In the genomic region with DNA sequence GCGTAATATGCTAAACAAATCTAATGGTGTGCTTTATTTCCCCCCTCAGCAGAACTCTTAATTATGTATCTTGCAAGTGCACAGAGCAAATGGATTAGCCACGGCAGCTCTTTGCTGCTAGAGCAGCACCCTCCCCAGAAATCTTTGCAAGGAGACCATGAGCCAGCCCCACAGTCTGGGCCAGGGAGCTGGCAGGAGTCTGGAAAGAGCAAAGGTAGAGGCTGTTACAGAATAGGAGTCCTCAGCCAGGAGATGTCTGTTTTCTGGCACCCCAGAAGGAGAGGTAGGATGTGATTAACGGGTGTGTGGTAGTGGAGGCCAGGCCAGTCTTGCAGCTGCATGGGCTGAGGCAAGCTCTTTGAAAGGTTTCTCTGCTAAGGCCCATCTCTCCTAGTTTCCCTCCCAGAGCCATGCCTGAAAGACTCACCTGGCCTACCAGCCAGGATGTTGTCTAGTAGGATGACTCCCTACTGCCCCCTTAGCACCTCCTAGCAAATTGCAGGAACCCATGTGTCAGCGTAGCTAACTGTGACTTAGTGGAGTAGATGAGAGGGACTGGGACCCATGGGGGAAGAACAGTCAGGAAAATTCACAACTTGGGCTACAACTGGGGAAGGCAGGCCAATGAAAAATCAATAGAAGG, we compare ENCODE assay signal across 12 cellular contexts.
DNase-seq lines count a peak whose midpoint lies in the region; ATAC-seq and TF ChIP-seq lines count a peak whose summit lies in the region.
"Had no signal": no experiment of that assay in that cellular context is flagged by ENCODE, and none has a peak within 500 bp of the region (broad histone marks: within the 10 kb centered on the region; RNA-seq: fewer than 3 reads in every experiment).

No MANE protein-coding gene starts in this region.

- H3K27ac ChIP-seq in PC-3 (ENCODE audit: low read length) (no peak overlapping the region), gastroesophageal sphincter (no peak overlapping the region)
- H3K27ac ChIP-seq: right atrium auricular region, thoracic aorta had no signal

- DNase-seq in Caco-2 = peak; percentile 46 to 61
- DNase-seq in PC-3 = no peak
- no peak for DNase-seq in kidney epithelial cell (ENCODE audit: low read depth)
- DNase-seq in stimulated activated CD8-positive, alpha-beta memory T cell treated with anti-CD3 and anti-CD28 coated beads, Interleukin-4, amount 100 ng/mL, for 48 hours = no peak
- no peak for DNase-seq in NCI-H2029 (lab: John Stamatoyannopoulos, UW)
- no peak for DNase-seq in dedifferentiated amniotic fluid mesenchymal stem cell (ENCODE audit: extremely low spot score)
- DNase-seq: mesenchymal stem cell had no signal

- H4K20me1 ChIP-seq in PC-3 (ENCODE audit: low read length) = no peaks in the 10 kb centered on the region

- POLR2A ChIA-PET in Caco-2 (lab: Charles Lee) = no interaction called here
- POLR2A ChIA-PET in PC-3 (lab: Charles Lee; ENCODE audit: unreplicated experiment) = no interaction called here

- H3K4me3 Mint-ChIP-seq in Caco-2 (ENCODE audit: unreplicated experiment) = no peak overlapping the region
- H3K4me3 Mint-ChIP-seq: activated T-helper 1 cell treated with anti-CD3 and anti-CD28 coated beads, Interleukin-12 subunit alpha, Interleukin-12 subunit beta, Interleukin-2, Interleukin-4 antibody, amounts not matched to agents 30 ng/mL and 10 ng/mL and 1 ng/mL, durations not matched to agents 14 hours and 24 hours and 36 hours had no signal

- BruUV-seq in Caco-2 (replicated peaks; lab: Mats Ljungman, UMichigan) (no TSS peak), PC-3 (replicated peaks; lab: Mats Ljungman, UMichigan) (no TSS peak)

- no peak for TF ChIP-seq EP300 in gastroesophageal sphincter (IDR thresholded peaks at IDR 0.05)

- H3K9me3 ChIP-seq in Caco-2 (peaks cover 12% of the 10 kb centered on the region; the same call in 1 of the 2 replicates), PC-3 (ENCODE audit: low read length) (0 out of 2 replicates have a peak, but pooled peaks cover 7% of the 10 kb centered on the region), gastroesophageal sphincter (no peaks in the 10 kb centered on the region)
- H3K9me3 ChIP-seq: right atrium auricular region, thoracic aorta had no signal

- no peak for TF ChIP-seq POLR2A in gastroesophageal sphincter (IDR thresholded peaks at IDR 0.05)

- H3K27ac Mint-ChIP-seq in Caco-2 (ENCODE audit: unreplicated experiment) = no peak overlapping the region
- H3K27ac Mint-ChIP-seq: activated T-helper 1 cell treated with anti-CD3 and anti-CD28 coated beads, Interleukin-12 subunit alpha, Interleukin-12 subunit beta, Interleukin-2, Interleukin-4 antibody, amounts not matched to agents 30 ng/mL and 10 ng/mL and 1 ng/mL, durations not matched to agents 14 hours and 24 hours and 36 hours had no signal

- intact Hi-C loops in Caco-2 (cut with micrococcal nuclease; ENCODE audit: unreplicated experiment) = loop anchor here (2.0 kb wide), 1 partner anchor 23 kb away; no protein-coding TSS in a partner anchor
- intact Hi-C loops in PC-3 (cut with micrococcal nuclease) = loop anchor here (5.0 kb wide), 1 partner anchor 477 kb away; no protein-coding TSS in a partner anchor

- H3K36me3 Mint-ChIP-seq in Caco-2 (ENCODE audit: insufficient read depth, unreplicated experiment) = no peaks in the 10 kb centered on the region

- H3K79me2 ChIP-seq in PC-3 (ENCODE audit: low read length) = no peaks in the 10 kb centered on the region

- WGBS in gastroesophageal sphincter (ENCODE audit: low coverage in 1 of 2), 2 donors = 85% methylated on average over 3 of the region's 4 CpGs; no CpG with 5 or more reads in 1 of the 2 donors

- no peaks in the 10 kb centered on the region for H3K9me3 Mint-ChIP-seq in Caco-2 (ENCODE audit: unreplicated experiment)
- H3K9me3 Mint-ChIP-seq: activated T-helper 1 cell treated with anti-CD3 and anti-CD28 coated beads, Interleukin-12 subunit alpha, Interleukin-12 subunit beta, Interleukin-2, Interleukin-4 antibody, amounts not matched to agents 30 ng/mL and 10 ng/mL and 1 ng/mL, durations not matched to agents 14 hours and 24 hours and 36 hours had no signal

- TF ChIP-seq CTCF in Caco-2 (IDR thresholded peaks at IDR 0.05; ENCODE audit: insufficient read depth in 1 of 2, low read depth in 1 of 2, low read length in 1 of 2, severe bottlenecking in 1 of 2, unreplicated experiment in 1 of 2) (peak; percentile 46 to 50), GM12873 (IDR thresholded peaks at IDR 0.05; ENCODE audit: insufficient read depth, low read depth, low read length, missing control alignments) (peak; percentile 52), PC-3 (conservative IDR thresholded peaks at IDR 0.05; ENCODE audit: low read depth, low read length) (peak; percentile 24; the same call in 1 of the 2 replicates), kidney epithelial cell (IDR thresholded peaks at IDR 0.05; ENCODE audit: insufficient read depth, low read length, poor library complexity, severe bottlenecking) (peak; percentile 32), gastroesophageal sphincter (IDR thresholded peaks at IDR 0.05) (no peak)

- H3K36me3 ChIP-seq in Caco-2 (ENCODE audit: control insufficient read depth, insufficient read depth, low read length) = no peaks in the 10 kb centered on the region
- H3K36me3 ChIP-seq in PC-3 (ENCODE audit: low read depth, low read length) = no peaks in the 10 kb centered on the region
- H3K36me3 ChIP-seq in kidney epithelial cell (ENCODE audit: control insufficient read depth, insufficient read depth, low read length) = no peaks in the 10 kb centered on the region
- H3K36me3 ChIP-seq in gastroesophageal sphincter = no peaks in the 10 kb centered on the region
- H3K36me3 ChIP-seq: right atrium auricular region, thoracic aorta had no signal

- no peaks in the 10 kb centered on the region for H3F3A ChIP-seq in PC-3 (ENCODE audit: low read length, unreplicated experiment)

- CTCF ChIA-PET in Caco-2 (lab: Charles Lee) (interaction anchor here (0.6 to 1.4 kb wide), 13 partner anchors 8 to 476 kb away, joined by 3 to 11 read pairs (median 3); no protein-coding TSS in a partner anchor), PC-3 (lab: Charles Lee) (no interaction called here)

- H3K4me1 ChIP-seq in Caco-2 (no peaks in the 10 kb centered on the region), PC-3 (ENCODE audit: insufficient read depth, low read length) (no peaks in the 10 kb centered on the region), gastroesophageal sphincter (no peaks in the 10 kb centered on the region)
- H3K4me1 ChIP-seq: right atrium auricular region had no signal

- no peak overlapping the region for H2AFZ ChIP-seq in PC-3 (ENCODE audit: low read length)

- no peak overlapping the region for H3K9ac ChIP-seq in PC-3 (ENCODE audit: low read length)

- no peak for ATAC-seq in PC-3
- ATAC-seq in gastroesophageal sphincter = no peak

- no peaks in the 10 kb centered on the region for H3K9me2 ChIP-seq in PC-3 (replicated peaks; ENCODE audit: low read length)

- no peak overlapping the region for H3K4me2 ChIP-seq in PC-3 (ENCODE audit: low read length)

- H3K27me3 Mint-ChIP-seq in Caco-2 (ENCODE audit: insufficient read depth, unreplicated experiment) = no peaks in the 10 kb centered on the region

- H3K4me3 ChIP-seq in Caco-2 (ENCODE audit: low read depth, low read length) (no peak overlapping the region), PC-3 (ENCODE audit: low read length) (no peak overlapping the region), kidney epithelial cell (ENCODE audit: low read depth, low read length) (no peak overlapping the region), gastroesophageal sphincter (no peak overlapping the region)
- H3K4me3 ChIP-seq: right atrium auricular region, thoracic aorta had no signal

- H3K4me1 Mint-ChIP-seq in Caco-2 (ENCODE audit: low read depth, unreplicated experiment) = peaks cover 11% of the 10 kb centered on the region

- H3K27me3 ChIP-seq in Caco-2 (replicated peaks; ENCODE audit: control insufficient read depth, insufficient read depth, low read length) = no peaks in the 10 kb centered on the region; the same call in 1 of the 2 replicates
- no peaks in the 10 kb centered on the region for H3K27me3 ChIP-seq in PC-3 (ENCODE audit: low read length)
- H3K27me3 ChIP-seq in kidney epithelial cell (ENCODE audit: control insufficient read depth, insufficient read depth, low read length) = peaks cover 2% of the 10 kb centered on the region
- H3K27me3 ChIP-seq in gastroesophageal sphincter = peaks cover 6% of the 10 kb centered on the region
- H3K27me3 ChIP-seq: right atrium auricular region had no signal

Comparison
In these comparisons a context has a peak if more than half of its experiments do, and no peak if none do; other contexts are left out.
1. DNase-seq: peak in Caco-2 (2 of 2); none in PC-3 (single experiment), kidney epithelial cell (single experiment), stimulated activated CD8-positive, alpha-beta memory T cell treated with anti-CD3 and anti-CD28 coated beads, Interleukin-4, amount 100 ng/mL, for 48 hours (single experiment), NCI-H2029 (single experiment) and dedifferentiated amniotic fluid mesenchymal stem cell (single experiment).
2. CTCF ChIP-seq: peak in Caco-2 (2 of 2), GM12873 (single experiment), PC-3 (single experiment) and kidney epithelial cell (single experiment); none in gastroesophageal sphincter (0 of 4).